2 cellular contexts compared by ENCODE assay signal in the genomic region with DNA sequence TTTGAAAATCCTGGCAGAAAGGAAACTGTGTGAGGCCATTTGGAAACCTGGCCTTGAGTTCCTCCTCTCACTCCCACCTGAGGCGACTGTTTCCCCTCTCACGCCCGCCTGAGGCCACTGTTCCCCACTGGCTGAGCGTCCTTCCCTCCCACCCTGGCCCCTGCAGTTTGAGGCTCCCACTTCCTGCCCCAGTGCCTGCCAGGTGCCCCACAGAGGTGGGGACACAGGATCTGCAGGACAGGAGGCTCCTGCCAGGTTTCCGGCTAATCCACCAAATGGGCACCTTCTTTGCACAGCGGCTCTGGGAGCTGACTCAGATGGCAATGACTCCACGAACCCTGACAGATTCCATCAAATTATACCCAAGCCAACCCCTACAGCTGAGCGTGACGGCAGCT.
TF ChIP-seq lines count a peak whose summit lies in the region.

No MANE protein-coding gene starts in this region.

TF ChIP-seq in HEK293, 187 proteins besides CTCF, POLR2A, EP300 and RAD21:
- TF ChIP-seq ZBTB20 (tag by site-specific recombination; IDR thresholded peaks at IDR 0.05): no peak
- TF ChIP-seq ZIC2 (tag by site-specific recombination; IDR thresholded peaks at IDR 0.05): peak; percentile 9; the same call in 1 of the 2 replicates
TF ChIP-seq in HEK293: peak in this region for 1.

TF ChIP-seq in K562, 482 proteins besides CTCF, POLR2A, EP300 and RAD21:
- no peak for TF ChIP-seq MCM7 (IDR thresholded peaks at IDR 0.05)
- no peak for TF ChIP-seq FIP1L1 (IDR thresholded peaks at IDR 0.05; ENCODE audit: low read depth, low read length, poor library complexity, severe bottlenecking)
- no peak for TF ChIP-seq ZBTB1 (CRISPR knock-in tag; IDR thresholded peaks at IDR 0.05; ENCODE audit: borderline replicate concordance, low read depth)
- no peak for TF ChIP-seq MYNN (IDR thresholded peaks at IDR 0.05)
- TF ChIP-seq MYNN (CRISPR knock-in tag; IDR thresholded peaks at IDR 0.05): no peak
- no peak for TF ChIP-seq FOXP1 (CRISPR knock-in tag; IDR thresholded peaks at IDR 0.05)
- TF ChIP-seq C11orf30 (IDR thresholded peaks at IDR 0.05; ENCODE audit: low read depth): no peak
- no peak for TF ChIP-seq DPF2 (IDR thresholded peaks at IDR 0.05)
- no peak for TF ChIP-seq ZNF134 (CRISPR knock-in tag; conservative IDR thresholded peaks at IDR 0.05)
- TF ChIP-seq SNRNP70 (optimal IDR thresholded peaks at IDR 0.05; ENCODE audit: low read depth, low read length): no peak
- no peak for TF ChIP-seq ZNF384 (IDR thresholded peaks at IDR 0.05; ENCODE audit: low read depth, low read length)
